8 cellular contexts compared by ENCODE assay signal in genomic region chr19:35000338-35000646, GRCh38. TPM values are rescaled to one million over a fixed set of nuclear protein-coding genes. Genes with fewer than 3 reads are reported as not detected.
DNase-seq lines count a peak whose midpoint lies in the region; ATAC-seq and TF ChIP-seq lines count a peak whose summit lies in the region.

No MANE protein-coding gene starts in this region.

- peaks cover 2% of the 10 kb centered on the region for H3K27me3 Mint-ChIP-seq in HFFc6 (ENCODE audit: insufficient read depth)

- no peaks in the 10 kb centered on the region for H3K9me3 ChIP-seq in Peyer's patch

- H3K36me3 ChIP-seq in Peyer's patch: no peaks in the 10 kb centered on the region

- peak overlapping the region; percentile 90 to 98 (median 94) for H3K27ac ChIP-seq in Peyer's patch

- H3K9me3 Mint-ChIP-seq in HFFc6: no peaks in the 10 kb centered on the region

- H3K4me1 ChIP-seq in Peyer's patch: peaks cover 4 to 82% (median 15%) of the 10 kb centered on the region in 4 donors

- peaks cover 41% of the 10 kb centered on the region for H3K4me1 Mint-ChIP-seq in HFFc6 (ENCODE audit: low read depth)

- TF ChIP-seq CTCF in Peyer's patch (IDR thresholded peaks at IDR 0.05): no peak
- TF ChIP-seq CTCF in fibroblast of mammary gland (conservative IDR thresholded peaks at IDR 0.05; ENCODE audit: control insufficient read depth, insufficient read depth, low read depth, low read length): no peak
- TF ChIP-seq CTCF in HFFc6 (IDR thresholded peaks at IDR 0.05): no peak

- peaks cover 16% of the 10 kb centered on the region for H3K36me3 Mint-ChIP-seq in HFFc6 (ENCODE audit: low read depth)

- H3K27ac Mint-ChIP-seq in HFFc6: no peak overlapping the region

- no peak for TF ChIP-seq POLR2A in Peyer's patch (IDR thresholded peaks at IDR 0.05)

- H3K4me3 Mint-ChIP-seq in HFFc6: no peak overlapping the region; the same call in 1 of the 2 replicates

- ATAC-seq in HG02610 (IDR thresholded peaks at IDR 0.05; ENCODE audit: unreplicated experiment): no peak
- no peak for ATAC-seq in HG03135 (IDR thresholded peaks at IDR 0.05; ENCODE audit: unreplicated experiment)

- H3K4me3 ChIP-seq in GM08714 (ENCODE audit: low read length) (peak overlapping the region; percentile 74), Peyer's patch (peak overlapping the region; percentile 71 to 79 (median 76)), fibroblast of mammary gland (ENCODE audit: control insufficient read depth, low read depth, low read length) (peak overlapping the region; percentile 68), skeletal muscle cell (ENCODE audit: low read depth, low read length) (peak overlapping the region; percentile 81)

- DNase-seq in Peyer's patch: no peak
- DNase-seq in fibroblast of mammary gland (ENCODE audit: low read depth): no peak
- DNase-seq in skeletal muscle cell (ENCODE audit: low read depth): no peak
- DNase-seq in HFFc6: no peak
- no peak for DNase-seq in HPDE6-E6E7 (ENCODE audit: extremely low spot score)

- H3K27me3 ChIP-seq in Peyer's patch: no peaks in the 10 kb centered on the region

RNA-seq across cellular contexts. Expression of gene GRAMD1A, which starts 0.2 kb away (rescaled TPM):
- total RNA-seq in Peyer's patch: 100 to 1,000 TPM in 1 of 4 donors, 10 to 100 TPM in 2, 1 to 10 TPM in 1; 6.0 to 135 (median 61.6) TPM
- total RNA-seq in HFFc6 (2021; fragmentation: NEBNext Ultra II Directional; extraction: Animal tissue kit (Norgen Biotek cat#: 25700)): 10 to 100 TPM; 48.2 to 51.3 (median 50.0) TPM

RNA-seq across cellular contexts. Expression of gene SCN1B, which starts 30.0 kb away (rescaled TPM):
- 1 to 10 TPM; 2.8 to 9.1 (median 5.1) TPM for total RNA-seq in Peyer's patch
- total RNA-seq in HFFc6 (2021; fragmentation: NEBNext Ultra II Directional; extraction: Animal tissue kit (Norgen Biotek cat#: 25700)): 10 to 100 TPM in 4 of 6 experiments, 1 to 10 TPM in 2; 6.8 to 14.2 (median 12.6) TPM

RNA-seq across cellular contexts. Expression of gene ZNF792, which starts 36.3 kb away (rescaled TPM):
- total RNA-seq in Peyer's patch: 10 to 100 TPM in 1 of 4 donors, 1 to 10 TPM in 3; 7.0 to 15.7 (median 7.4) TPM
- 1 to 10 TPM; 2.7 to 3.2 (median 3.0) TPM for total RNA-seq in HFFc6 (2021; fragmentation: NEBNext Ultra II Directional; extraction: Animal tissue kit (Norgen Biotek cat#: 25700))

RNA-seq across cellular contexts. Expression of gene HPN, which starts 41.2 kb away (rescaled TPM):
- total RNA-seq in Peyer's patch: 1 to 10 TPM in 1 of 4 donors, under 1 TPM in 1, not detected in 2; 0.67 to 1.4 TPM
- not detected for total RNA-seq in HFFc6 (2021; fragmentation: NEBNext Ultra II Directional; extraction: Animal tissue kit (Norgen Biotek cat#: 25700))
